Comparison of ENCODE assay signal across 1 cellular context in genomic region chr6:43579171-43579570, GRCh38.
TF ChIP-seq lines count a peak whose summit lies in the region.

No MANE protein-coding gene starts in this region.

TF ChIP-seq in HepG2, 621 proteins besides CTCF, POLR2A, EP300 and RAD21:
- TF ChIP-seq ZNF7 (CRISPR knock-in tag; IDR thresholded peaks at IDR 0.05) (no peak), E2F1 (CRISPR knock-in tag; IDR thresholded peaks at IDR 0.05) (no peak), KLF13 (CRISPR knock-in tag; IDR thresholded peaks at IDR 0.05) (no peak), THAP8 (CRISPR knock-in tag; IDR thresholded peaks at IDR 0.05; ENCODE audit: borderline replicate concordance) (no peak), ELF3 (CRISPR knock-in tag; IDR thresholded peaks at IDR 0.05) (0 out of 2 replicates have a peak, but pooled peaks have one; percentile 16)
